In genomic region chr9:27183701-27184100, GRCh38 we compare ENCODE assay signal across 17 cellular contexts.
A peak's percentile ranks its signal among the peaks of the same experiment; 100 is the strongest.
DNase-seq lines count a peak whose midpoint lies in the region; ATAC-seq and TF ChIP-seq lines count a peak whose summit lies in the region.
"Had no signal": no experiment of that assay in that cellular context is flagged by ENCODE, and none has a peak within 500 bp of the region (broad histone marks: within the 10 kb centered on the region; RNA-seq: fewer than 3 reads in every experiment).

No MANE protein-coding gene starts in this region.

- H3K4me3 ChIP-seq in ACC112 (ENCODE audit: low read depth, low read length), result no peak overlapping the region
- no peak overlapping the region for H3K4me3 ChIP-seq in cardiac fibroblast (replicated peaks in 1 of 2; ENCODE audit: low read depth in 2 of 2, low read length in 2 of 2)
- H3K4me3 ChIP-seq in left lung, result no peak overlapping the region

- H3K79me2 ChIP-seq in ACC112 (ENCODE audit: control insufficient read depth, insufficient read depth, low read length, unreplicated experiment), result no peaks in the 10 kb centered on the region

- H3K4me3 Mint-ChIP-seq in activated T-cell treated with anti-CD3 and anti-CD28 coated beads, Interleukin-2, amount 50 U/mL, for 72 hours, result no peak overlapping the region
- H3K4me3 Mint-ChIP-seq: activated CD4-positive, alpha-beta T cell treated with anti-CD3 and anti-CD28 coated beads for 36 hours; mesothelial cell of epicardium; stimulated activated naive CD8-positive, alpha-beta T cell treated with anti-CD3 and anti-CD28 coated beads, Interleukin-15, amount 100 ng/mL, for 72 hours had no signal

- H3K36me3 Mint-ChIP-seq in activated T-cell treated with anti-CD3 and anti-CD28 coated beads, Interleukin-2, amount 50 U/mL, for 72 hours (ENCODE audit: insufficient read depth in 2 of 2), result no peaks in the 10 kb centered on the region
- H3K36me3 Mint-ChIP-seq: mesothelial cell of epicardium had no signal

- no peak overlapping the region for H3K27ac Mint-ChIP-seq in activated T-cell treated with anti-CD3 and anti-CD28 coated beads, Interleukin-2, amount 50 U/mL, for 72 hours
- H3K27ac Mint-ChIP-seq: activated CD4-positive, alpha-beta T cell treated with anti-CD3 and anti-CD28 coated beads for 36 hours; mesothelial cell of epicardium; stimulated activated naive CD8-positive, alpha-beta T cell treated with anti-CD3 and anti-CD28 coated beads, Interleukin-15, amount 100 ng/mL, for 72 hours had no signal

- peaks cover 5% of the 10 kb centered on the region for H3K27me3 Mint-ChIP-seq in activated T-cell treated with anti-CD3 and anti-CD28 coated beads, Interleukin-2, amount 50 U/mL, for 72 hours (ENCODE audit: low read depth)

- H3K36me3 ChIP-seq in ACC112 (ENCODE audit: insufficient read depth, low read length), result no peaks in the 10 kb centered on the region
- H3K36me3 ChIP-seq in left lung, result no peaks in the 10 kb centered on the region

- H2AFZ ChIP-seq in ACC112 (ENCODE audit: low read length, unreplicated experiment), result no peak overlapping the region

- peak; percentile 57 for ATAC-seq in left lung
- ATAC-seq in activated T-cell treated with anti-CD3 and anti-CD28 coated beads, Interleukin-2, amount 50 U/mL, for 72 hours (replicated peaks in 1 of 2), result no peak
- ATAC-seq in GM19395 (IDR thresholded peaks at IDR 0.05; ENCODE audit: unreplicated experiment), result no peak
- ATAC-seq: activated CD4-positive, alpha-beta T cell treated with anti-CD3 and anti-CD28 coated beads for 36 hours; stimulated activated naive CD8-positive, alpha-beta T cell treated with anti-CD3 and anti-CD28 coated beads, Interleukin-15, amount 100 ng/mL, for 72 hours had no signal

- no peak for TF ChIP-seq CTCF in cardiac fibroblast (IDR thresholded peaks at IDR 0.05; ENCODE audit: low read depth, low read length)
- TF ChIP-seq CTCF in left lung (IDR thresholded peaks at IDR 0.05), result no peak

- DNase-seq in LHCN-M2 (ENCODE audit: low read depth), result peak; percentile 59
- DNase-seq in cardiac fibroblast (ENCODE audit: low read depth in 2 of 2), result peak; percentile 37 to 66
- no peak for DNase-seq in left lung
- no peak for DNase-seq in activated T-cell treated with anti-CD3 and anti-CD28 coated beads, Interleukin-2, amount 50 U/mL, for 72 hours
- no peak for DNase-seq in NCI-H2196 (lab: John Stamatoyannopoulos, UW; ENCODE audit: unreplicated experiment)
- DNase-seq in epidermal melanocyte (ENCODE audit: insufficient read length, low spot score), result no peak
- DNase-seq: activated CD4-positive, alpha-beta T cell treated with anti-CD3 and anti-CD28 coated beads for 36 hours; activated gamma-delta T cell treated with Interleukin-2 at 50 U/mL for 16 hours; EL; kidney; NCI-H1092; NCI-H524 treated with DMSO at 0.1 percent for 48 hours; stimulated activated naive CD8-positive, alpha-beta T cell treated with anti-CD3 and anti-CD28 coated beads, Interleukin-15, amount 100 ng/mL, for 72 hours; T1000 had no signal

- no peaks in the 10 kb centered on the region for H3K9me3 Mint-ChIP-seq in activated T-cell treated with anti-CD3 and anti-CD28 coated beads, Interleukin-2, amount 50 U/mL, for 72 hours

- H3K4me1 ChIP-seq in ACC112 (ENCODE audit: control insufficient read depth, insufficient read depth, low read length, unreplicated experiment) (peaks cover 53% of the 10 kb centered on the region), left lung (peaks cover 5 to 16% of the 10 kb centered on the region in 2 donors)

- H3K27me3 ChIP-seq in ACC112 (ENCODE audit: insufficient read depth, low read length) (no peaks in the 10 kb centered on the region), left lung (no peaks in the 10 kb centered on the region)

- H3K4me1 Mint-ChIP-seq in activated T-cell treated with anti-CD3 and anti-CD28 coated beads, Interleukin-2, amount 50 U/mL, for 72 hours (ENCODE audit: low read depth), result no peaks in the 10 kb centered on the region
- H3K4me1 Mint-ChIP-seq: activated CD4-positive, alpha-beta T cell treated with anti-CD3 and anti-CD28 coated beads for 36 hours; mesothelial cell of epicardium; stimulated activated naive CD8-positive, alpha-beta T cell treated with anti-CD3 and anti-CD28 coated beads, Interleukin-15, amount 100 ng/mL, for 72 hours had no signal

- H3K27ac ChIP-seq in ACC112 (ENCODE audit: low read depth, low read length) (peak overlapping the region; percentile 59), left lung (no peak overlapping the region)

- intact Hi-C loops in left lung (cut with DNase I), result no loop called here

- H3K9me3 ChIP-seq in left lung, result no peaks in the 10 kb centered on the region

Comparison
In these comparisons a context has a peak if more than half of its experiments do, and no peak if none do; other contexts are left out.
1. DNase-seq: peak in LHCN-M2 (single experiment) and cardiac fibroblast (2 of 2); none in left lung (0 of 2), activated T-cell treated with anti-CD3 and anti-CD28 coated beads, Interleukin-2, amount 50 U/mL, for 72 hours (0 of 2), NCI-H2196 (single experiment) and epidermal melanocyte (single experiment).